8 cellular contexts compared by ENCODE assay signal in the genomic region with DNA sequence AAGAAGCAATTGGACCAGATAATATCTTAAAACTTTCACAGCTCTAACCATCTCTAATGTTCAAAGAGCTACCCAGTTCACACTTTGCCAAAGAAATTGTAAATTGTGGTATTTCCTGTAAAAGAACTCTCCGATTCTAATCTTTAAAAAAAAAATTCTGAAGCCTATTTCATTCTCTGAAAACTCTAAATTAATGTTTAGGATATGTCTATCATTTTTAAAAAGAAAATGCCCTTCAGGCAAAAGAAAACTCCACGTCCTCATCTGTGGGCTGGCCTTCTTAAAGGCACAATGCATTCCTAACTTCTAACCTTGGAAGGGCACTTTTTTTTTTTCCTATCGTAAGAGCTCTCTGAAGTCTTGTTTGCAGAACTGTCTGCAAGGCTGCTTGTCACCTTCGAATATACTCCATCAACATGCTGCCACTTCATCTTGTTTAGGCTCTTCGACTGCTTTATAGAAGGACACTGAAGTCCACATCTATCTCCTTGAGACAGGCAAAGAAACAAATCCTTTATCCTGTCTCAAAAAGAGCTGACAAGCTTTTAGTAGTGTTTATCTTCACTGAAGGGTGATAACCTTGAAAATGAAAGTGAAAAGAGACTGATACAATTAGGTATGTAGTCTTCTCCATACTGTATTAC.
DNase-seq lines count a peak whose midpoint lies in the region; ATAC-seq and TF ChIP-seq lines count a peak whose summit lies in the region.

No MANE protein-coding gene starts in this region.

- TF ChIP-seq CTCF in AG09309 (IDR thresholded peaks at IDR 0.05; ENCODE audit: control insufficient read depth, insufficient read depth, low read depth, low read length, missing control alignments) (no peak), GM10248 (IDR thresholded peaks at IDR 0.05; ENCODE audit: control extremely low read depth, extremely low read depth, low read depth, missing control alignments) (no peak), testis (IDR thresholded peaks at IDR 0.05) (no peak)

- POLR2A ChIA-PET in naive thymus-derived CD4-positive, alpha-beta T cell (lab: Charles Lee), result interaction anchor here (0.6 to 14.5 kb wide), 16 partner anchors 10 to 707 kb away, joined by 3 to 293 read pairs (median 4); partner anchors contain the start of gene SLC39A10
- POLR2A ChIA-PET in GM10248 (lab: Yijun Ruan, JAX), result interaction anchor here (0.7 kb wide), 1 partner anchor 569 kb away, joined by 3 read pairs; no protein-coding TSS in a partner anchor

- intact Hi-C loops in activated T-helper 1 cell treated with anti-CD3 and anti-CD28 coated beads, Interleukin-12 subunit alpha, Interleukin-12 subunit beta, Interleukin-2, Interleukin-4 antibody, amounts not matched to agents 30 ng/mL and 10 ng/mL and 1 ng/mL, durations not matched to agents 14 hours and 24 hours and 36 hours (cut with micrococcal nuclease), result loop anchor here (5.0 to 10.0 kb wide), 3 partner anchors 170 to 1068 kb away; no protein-coding TSS in a partner anchor
- intact Hi-C loops in naive thymus-derived CD4-positive, alpha-beta T cell (cut with micrococcal nuclease), result loop anchor here (1.0 to 10.0 kb wide), 5 partner anchors 34 to 732 kb away; partner anchors contain the start of gene DNAH7 (in 1 of the 2)
- intact Hi-C loops in testis (cut with DNase I; ENCODE audit: low total_unique reads), result no loop called here

- CTCF ChIA-PET in naive thymus-derived CD4-positive, alpha-beta T cell (lab: Charles Lee), result interaction anchor here (0.5 to 5.1 kb wide), 15 partner anchors 11 to 541 kb away, joined by 3 to 35 read pairs (median 6); partner anchors contain the start of gene SLC39A10
- CTCF ChIA-PET in GM10248 (lab: Yijun Ruan, JAX), result interaction anchor here (0.7 to 1.2 kb wide), 3 partner anchors 9 to 127 kb away, joined by 3 to 6 read pairs (median 4); no protein-coding TSS in a partner anchor

- peak overlapping the region; percentile 82 for H3K4me3 Mint-ChIP-seq in activated T-helper 1 cell treated with anti-CD3 and anti-CD28 coated beads, Interleukin-12 subunit alpha, Interleukin-12 subunit beta, Interleukin-2, Interleukin-4 antibody, amounts not matched to agents 30 ng/mL and 10 ng/mL and 1 ng/mL, durations not matched to agents 14 hours and 24 hours and 36 hours
- peak overlapping the region; percentile 77 to 93 (median 90) for H3K4me3 Mint-ChIP-seq in naive thymus-derived CD4-positive, alpha-beta T cell

- H3K36me3 ChIP-seq in naive thymus-derived CD4-positive, alpha-beta T cell (ENCODE audit: control insufficient read depth in 2 of 3, insufficient read depth in 3 of 3, low read length in 3 of 3), result no peaks in the 10 kb centered on the region
- H3K36me3 ChIP-seq in testis (ENCODE audit: low read depth, missing control alignments), result no peaks in the 10 kb centered on the region

- H3K27ac ChIP-seq in naive thymus-derived CD4-positive, alpha-beta T cell (ENCODE audit: low read depth, low read length), result peak overlapping the region; percentile 77
- peak overlapping the region in 1 of 2 donors; percentile 64 for H3K27ac ChIP-seq in testis

- no peaks in the 10 kb centered on the region for H3K9me3 ChIP-seq in naive thymus-derived CD4-positive, alpha-beta T cell (ENCODE audit: control insufficient read depth in 2 of 3, low read length in 3 of 3)
- H3K9me3 ChIP-seq in testis, result no peaks in the 10 kb centered on the region

- no peak for TF ChIP-seq POLR2A in testis (IDR thresholded peaks at IDR 0.05)

- no peaks in the 10 kb centered on the region for H3K27me3 Mint-ChIP-seq in activated T-helper 1 cell treated with anti-CD3 and anti-CD28 coated beads, Interleukin-12 subunit alpha, Interleukin-12 subunit beta, Interleukin-2, Interleukin-4 antibody, amounts not matched to agents 30 ng/mL and 10 ng/mL and 1 ng/mL, durations not matched to agents 14 hours and 24 hours and 36 hours (ENCODE audit: insufficient read depth)
- no peaks in the 10 kb centered on the region for H3K27me3 Mint-ChIP-seq in naive thymus-derived CD4-positive, alpha-beta T cell

- H3K4me1 Mint-ChIP-seq in activated T-helper 1 cell treated with anti-CD3 and anti-CD28 coated beads, Interleukin-12 subunit alpha, Interleukin-12 subunit beta, Interleukin-2, Interleukin-4 antibody, amounts not matched to agents 30 ng/mL and 10 ng/mL and 1 ng/mL, durations not matched to agents 14 hours and 24 hours and 36 hours (ENCODE audit: low read depth), result peaks cover 74% of the 10 kb centered on the region
- peaks cover 58 to 78% (median 74%) of the 10 kb centered on the region in 7 donors for H3K4me1 Mint-ChIP-seq in naive thymus-derived CD4-positive, alpha-beta T cell

- WGBS in testis, 2 donors, result 20 to 27% methylated on average over 5 of the region's 5 CpGs

- H3K4me1 ChIP-seq in naive thymus-derived CD4-positive, alpha-beta T cell (ENCODE audit: control insufficient read depth in 2 of 2, insufficient read depth in 2 of 2, low read length in 2 of 2), result peaks cover 59 to 61% of the 10 kb centered on the region in 2 donors
- H3K4me1 ChIP-seq in testis, result peaks cover 27% of the 10 kb centered on the region

- DNase-seq in AG09309 (ENCODE audit: low read depth) (no peak), GM10248 (ENCODE audit: extremely low spot score) (no peak), testis (no peak)
- DNase-seq in activated T-helper 1 cell treated with anti-CD3 and anti-CD28 coated beads, Interleukin-12 subunit alpha, Interleukin-12 subunit beta, Interleukin-2, Interleukin-4 antibody, amounts not matched to agents 30 ng/mL and 10 ng/mL and 1 ng/mL, durations not matched to agents 14 hours and 24 hours and 36 hours (ENCODE audit: low spot score), result peak; percentile 28
- peak in 7 of 9 donors; percentile 21 to 71 (median 59) for DNase-seq in naive thymus-derived CD4-positive, alpha-beta T cell
- no peak for DNase-seq in stimulated activated CD4-positive, alpha-beta T cell treated with anti-CD3 and anti-CD28 coated beads, Interleukin-15, amount 100 ng/mL, for 24 hours

- no peaks in the 10 kb centered on the region for H3K27me3 ChIP-seq in naive thymus-derived CD4-positive, alpha-beta T cell (ENCODE audit: control insufficient read depth in 2 of 2, insufficient read depth in 2 of 2, low read length in 2 of 2)
- H3K27me3 ChIP-seq in testis, result no peaks in the 10 kb centered on the region

- peaks cover 25% of the 10 kb centered on the region for H3K9me3 Mint-ChIP-seq in activated T-helper 1 cell treated with anti-CD3 and anti-CD28 coated beads, Interleukin-12 subunit alpha, Interleukin-12 subunit beta, Interleukin-2, Interleukin-4 antibody, amounts not matched to agents 30 ng/mL and 10 ng/mL and 1 ng/mL, durations not matched to agents 14 hours and 24 hours and 36 hours
- H3K9me3 Mint-ChIP-seq in naive thymus-derived CD4-positive, alpha-beta T cell, result peaks cover 0 to 23% (median 10%) of the 10 kb centered on the region in 11 donors

- peak; percentile 36 for ATAC-seq in GM19324 (IDR thresholded peaks at IDR 0.05; ENCODE audit: low FRiP score, unreplicated experiment)
- peak; percentile 29 for ATAC-seq in HG03460 (IDR thresholded peaks at IDR 0.05; ENCODE audit: unreplicated experiment)
- ATAC-seq in naive thymus-derived CD4-positive, alpha-beta T cell, result peak; percentile 57

- peak overlapping the region; percentile 96 for H3K27ac Mint-ChIP-seq in activated T-helper 1 cell treated with anti-CD3 and anti-CD28 coated beads, Interleukin-12 subunit alpha, Interleukin-12 subunit beta, Interleukin-2, Interleukin-4 antibody, amounts not matched to agents 30 ng/mL and 10 ng/mL and 1 ng/mL, durations not matched to agents 14 hours and 24 hours and 36 hours
- H3K27ac Mint-ChIP-seq in naive thymus-derived CD4-positive, alpha-beta T cell, result peak overlapping the region; percentile 78 to 100 (median 98)

- H3K4me3 ChIP-seq in AG09309 (ENCODE audit: control insufficient read depth, low read depth, low read length) (peak overlapping the region; percentile 28), testis (no peak overlapping the region)
- H3K4me3 ChIP-seq in naive thymus-derived CD4-positive, alpha-beta T cell (ENCODE audit: low read length), result peak overlapping the region; percentile 51

- H3K36me3 Mint-ChIP-seq in activated T-helper 1 cell treated with anti-CD3 and anti-CD28 coated beads, Interleukin-12 subunit alpha, Interleukin-12 subunit beta, Interleukin-2, Interleukin-4 antibody, amounts not matched to agents 30 ng/mL and 10 ng/mL and 1 ng/mL, durations not matched to agents 14 hours and 24 hours and 36 hours (ENCODE audit: low read depth), result peaks cover 18% of the 10 kb centered on the region
- H3K36me3 Mint-ChIP-seq in naive thymus-derived CD4-positive, alpha-beta T cell, result peaks cover 0 to 52% (median 0%) of the 10 kb centered on the region in 5 donors

Comparison
In these comparisons a context has a peak if more than half of its experiments do, and no peak if none do; other contexts are left out.
1. DNase-seq: peak in activated T-helper 1 cell treated with anti-CD3 and anti-CD28 coated beads, Interleukin-12 subunit alpha, Interleukin-12 subunit beta, Interleukin-2, Interleukin-4 antibody, amounts not matched to agents 30 ng/mL and 10 ng/mL and 1 ng/mL, durations not matched to agents 14 hours and 24 hours and 36 hours (single experiment) and naive thymus-derived CD4-positive, alpha-beta T cell (7 of 9); none in AG09309 (single experiment), stimulated activated CD4-positive, alpha-beta T cell treated with anti-CD3 and anti-CD28 coated beads, Interleukin-15, amount 100 ng/mL, for 24 hours (single experiment), GM10248 (single experiment) and testis (single experiment).
2. H3K4me3 ChIP-seq: peak in AG09309 (single experiment) and naive thymus-derived CD4-positive, alpha-beta T cell (single experiment); none in testis (0 of 2).
3. Peak in every context shown above with its lines, with median percentiles within 50 percentile points of each other: ATAC-seq.